In the genomic region with DNA sequence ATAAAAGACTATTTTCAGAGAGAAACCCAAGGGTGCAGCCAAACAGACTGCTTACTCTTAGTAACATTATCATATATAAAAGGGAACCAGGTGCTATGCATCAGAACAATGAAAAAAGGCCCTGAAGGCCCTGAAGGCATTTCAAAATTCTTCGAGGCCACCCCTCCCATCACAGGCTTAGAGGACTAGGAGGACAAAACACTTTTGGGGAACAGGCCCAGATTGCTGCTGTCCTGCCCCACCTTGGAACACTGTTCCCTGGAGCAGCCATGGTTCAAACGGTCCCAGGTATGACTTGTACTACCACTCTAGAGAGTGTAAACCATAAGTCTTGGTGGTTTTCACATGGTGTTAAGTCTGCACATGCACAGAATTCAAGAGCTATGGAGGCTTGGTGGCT, we compare ENCODE assay signal across 9 cellular contexts.
"Had no signal": no experiment of that assay in that cellular context is flagged by ENCODE, and none has a peak within 500 bp of the region (broad histone marks: within the 10 kb centered on the region; RNA-seq: fewer than 3 reads in every experiment).

No MANE protein-coding gene starts in this region.

- H3K9ac ChIP-seq: GM23248 had no signal

- H3K27ac ChIP-seq: GM23248, HL-60 had no signal

- ATAC-seq: HCT116, K562 had no signal

- DNase-seq: GM23248, GOT3, H7, IMR-90, KG1 had no signal

- H3K4me3 ChIP-seq: GM23248, HAP-1, K562 had no signal
